23 cellular contexts compared by ENCODE assay signal in the genomic region with DNA sequence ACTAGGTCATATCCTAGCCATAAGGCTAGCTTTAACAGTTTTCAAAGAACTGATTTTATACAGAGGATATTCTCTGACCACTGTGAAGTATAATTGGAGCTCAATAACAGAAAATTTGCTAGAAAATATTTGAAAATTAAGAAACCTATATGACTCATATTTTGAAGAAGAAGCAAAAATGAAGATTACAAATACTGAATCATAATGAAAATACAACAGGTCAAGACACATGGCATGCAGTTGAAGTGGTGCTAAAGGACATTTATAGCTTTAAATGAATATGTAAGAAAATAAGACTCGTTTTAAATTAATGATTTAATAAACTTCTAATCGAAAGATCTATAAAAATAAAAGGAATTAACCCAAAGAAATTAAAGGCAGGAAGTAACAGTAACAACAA.
DNase-seq lines count a peak whose midpoint lies in the region; ATAC-seq, FAIRE-seq and TF ChIP-seq lines count a peak whose summit lies in the region.
"Had no signal": no experiment of that assay in that cellular context is flagged by ENCODE, and none has a peak within 500 bp of the region (broad histone marks: within the 10 kb centered on the region; RNA-seq: fewer than 3 reads in every experiment).

No MANE protein-coding gene starts in this region.

- H3K27ac Mint-ChIP-seq in activated CD4-positive, alpha-beta T cell treated with anti-CD3 and anti-CD28 coated beads, Interleukin-2, amount 10 ng/mL, durations not matched to agents 24 days and 14 days, result no peak overlapping the region
- H3K27ac Mint-ChIP-seq: HFFc6 had no signal

- H3K4me3 ChIP-seq in RWPE2 (ENCODE audit: severe bottlenecking) (no peak overlapping the region), choroid plexus epithelial cell (ENCODE audit: low read depth, low read length) (no peak overlapping the region), OCI-LY7 (ENCODE audit: low read depth, low read length, poor library complexity, severe bottlenecking) (no peak overlapping the region)
- H3K4me3 ChIP-seq: A549, Peyer's patch, SJSA1 had no signal

- POLR2A ChIA-PET in OCI-LY7 (lab: Charles Lee), result interaction anchor here (0.6 to 0.7 kb wide), 2 partner anchors 179 to 354 kb away, joined by 3 read pairs; no protein-coding TSS in a partner anchor

- peak; percentile 74 for FAIRE-seq in frontal cortex (lab: Jason Lieb, UNC)
- FAIRE-seq: A549, HepG2 had no signal

- CTCF ChIA-PET in OCI-LY7 (lab: Charles Lee; ENCODE audit: unreplicated experiment), result no interaction called here

- TF ChIP-seq CTCF in RWPE2 (IDR thresholded peaks at IDR 0.05; ENCODE audit: poor library complexity, severe bottlenecking) (no peak), choroid plexus epithelial cell (conservative IDR thresholded peaks at IDR 0.05; ENCODE audit: low read depth, low read length) (no peak), OCI-LY7 (conservative IDR thresholded peaks at IDR 0.05; ENCODE audit: low read length) (no peak)

- no peaks in the 10 kb centered on the region for H3K9me3 Mint-ChIP-seq in activated CD4-positive, alpha-beta T cell treated with anti-CD3 and anti-CD28 coated beads, Interleukin-2, amount 10 ng/mL, durations not matched to agents 24 days and 14 days

- H3K4me3 Mint-ChIP-seq in activated CD4-positive, alpha-beta T cell treated with anti-CD3 and anti-CD28 coated beads, Interleukin-2, amount 10 ng/mL, durations not matched to agents 24 days and 14 days, result no peak overlapping the region
- H3K4me3 Mint-ChIP-seq: HFFc6 had no signal

- H3K4me2 ChIP-seq in OCI-LY7 (ENCODE audit: low read length), result no peak overlapping the region
- H3K4me2 ChIP-seq: A549 had no signal

- BruUV-seq in OCI-LY7 (replicated peaks; lab: Mats Ljungman, UMichigan), result no TSS peak

- DNase-seq in HCEC 1CT (peak; percentile 62), RWPE2 (ENCODE audit: low spot score) (no peak), choroid plexus epithelial cell (ENCODE audit: low read depth) (peak; percentile 53), frontal cortex (ENCODE audit: low spot score in 2 of 2) (no peak), OCI-LY7 (ENCODE audit: low spot score) (no peak)
- DNase-seq in activated CD4-positive, alpha-beta T cell treated with anti-CD3 and anti-CD28 coated beads, Interleukin-2, amount 10 ng/mL, durations not matched to agents 24 days and 14 days, result no peak
- DNase-seq: BE2C, DMS79, H7, HFFc6, KBM-7, NCI-H1092 treated with DMSO at 0.1 percent for 48 hours, NCI-H146, NCI-H2029, NCI-H226, NCI-H510A treated with DMSO at 0.1 percent for 48 hours, NCI-H748 treated with DMSO at 0.1 percent for 48 hours, Peyer's patch had no signal

- intact Hi-C loops in activated CD4-positive, alpha-beta T cell treated with anti-CD3 and anti-CD28 coated beads, Interleukin-2, amount 10 ng/mL, durations not matched to agents 24 days and 14 days (cut with micrococcal nuclease), result no loop called here
- intact Hi-C loops in OCI-LY7 (cut with micrococcal nuclease; ENCODE audit: unreplicated experiment), result no loop called here

- H3K36me3 ChIP-seq in RWPE2 (ENCODE audit: low read depth), result no peaks in the 10 kb centered on the region
- H3K36me3 ChIP-seq in OCI-LY7 (ENCODE audit: insufficient read depth, low read length), result no peaks in the 10 kb centered on the region
- H3K36me3 ChIP-seq: BE2C, Peyer's patch, SJSA1 had no signal

- H3K27me3 Mint-ChIP-seq in activated CD4-positive, alpha-beta T cell treated with anti-CD3 and anti-CD28 coated beads, Interleukin-2, amount 10 ng/mL, durations not matched to agents 24 days and 14 days, result no peaks in the 10 kb centered on the region

- no peaks in the 10 kb centered on the region for H3K79me2 ChIP-seq in OCI-LY7 (ENCODE audit: insufficient read depth, low read depth, low read length)

- H3K9me3 ChIP-seq in RWPE2 (ENCODE audit: severe bottlenecking) (peaks cover 4% of the 10 kb centered on the region), OCI-LY7 (ENCODE audit: low read length) (no peaks in the 10 kb centered on the region)
- H3K9me3 ChIP-seq: A549, BE2C, SJSA1 had no signal

- no peak overlapping the region for H2AFZ ChIP-seq in OCI-LY7 (ENCODE audit: low read length)

- no peaks in the 10 kb centered on the region for H3K27me3 ChIP-seq in RWPE2 (ENCODE audit: insufficient read depth, poor library complexity, severe bottlenecking)
- H3K27me3 ChIP-seq: BE2C, Peyer's patch, SJSA1 had no signal

- H3K27ac ChIP-seq in RWPE2 (ENCODE audit: poor library complexity, severe bottlenecking) (no peak overlapping the region), OCI-LY7 (ENCODE audit: low read depth, low read length, poor library complexity, severe bottlenecking) (no peak overlapping the region)
- H3K27ac ChIP-seq: A549, Peyer's patch, SJSA1 had no signal

- no peaks in the 10 kb centered on the region for H3K4me1 Mint-ChIP-seq in activated CD4-positive, alpha-beta T cell treated with anti-CD3 and anti-CD28 coated beads, Interleukin-2, amount 10 ng/mL, durations not matched to agents 24 days and 14 days

- H4K20me1 ChIP-seq in OCI-LY7 (ENCODE audit: insufficient read depth, low read length), result no peaks in the 10 kb centered on the region

- ATAC-seq in RWPE2 (ENCODE audit: low read depth) (0 out of 3 replicates have a peak, but pooled peaks have one; percentile 49), GM21447 (IDR thresholded peaks at IDR 0.05; ENCODE audit: unreplicated experiment) (no peak)
- ATAC-seq: A549, HepG2, Right ventricle myocardium inferior had no signal

- no peaks in the 10 kb centered on the region for H3K9me2 ChIP-seq in OCI-LY7 (ENCODE audit: insufficient read depth, low read length)

- H3K36me3 Mint-ChIP-seq in activated CD4-positive, alpha-beta T cell treated with anti-CD3 and anti-CD28 coated beads, Interleukin-2, amount 10 ng/mL, durations not matched to agents 24 days and 14 days (ENCODE audit: low read depth), result no peaks in the 10 kb centered on the region

- peaks cover 11% of the 10 kb centered on the region for H3K4me1 ChIP-seq in RWPE2 (ENCODE audit: insufficient read depth, poor library complexity, severe bottlenecking)
- no peaks in the 10 kb centered on the region for H3K4me1 ChIP-seq in OCI-LY7 (ENCODE audit: insufficient read depth, low read length, poor library complexity, severe bottlenecking)
- H3K4me1 ChIP-seq: A549, BE2C, Peyer's patch, SJSA1 had no signal

Comparison
In these comparisons a context has a peak if more than half of its experiments do, and no peak if none do; other contexts are left out.
1. DNase-seq: peak in HCEC 1CT (single experiment) and choroid plexus epithelial cell (single experiment); none in RWPE2 (single experiment), frontal cortex (0 of 2), activated CD4-positive, alpha-beta T cell treated with anti-CD3 and anti-CD28 coated beads, Interleukin-2, amount 10 ng/mL, durations not matched to agents 24 days and 14 days (single experiment) and OCI-LY7 (single experiment).